Comparison of ENCODE assay signal across 1 cellular context in the genomic region with DNA sequence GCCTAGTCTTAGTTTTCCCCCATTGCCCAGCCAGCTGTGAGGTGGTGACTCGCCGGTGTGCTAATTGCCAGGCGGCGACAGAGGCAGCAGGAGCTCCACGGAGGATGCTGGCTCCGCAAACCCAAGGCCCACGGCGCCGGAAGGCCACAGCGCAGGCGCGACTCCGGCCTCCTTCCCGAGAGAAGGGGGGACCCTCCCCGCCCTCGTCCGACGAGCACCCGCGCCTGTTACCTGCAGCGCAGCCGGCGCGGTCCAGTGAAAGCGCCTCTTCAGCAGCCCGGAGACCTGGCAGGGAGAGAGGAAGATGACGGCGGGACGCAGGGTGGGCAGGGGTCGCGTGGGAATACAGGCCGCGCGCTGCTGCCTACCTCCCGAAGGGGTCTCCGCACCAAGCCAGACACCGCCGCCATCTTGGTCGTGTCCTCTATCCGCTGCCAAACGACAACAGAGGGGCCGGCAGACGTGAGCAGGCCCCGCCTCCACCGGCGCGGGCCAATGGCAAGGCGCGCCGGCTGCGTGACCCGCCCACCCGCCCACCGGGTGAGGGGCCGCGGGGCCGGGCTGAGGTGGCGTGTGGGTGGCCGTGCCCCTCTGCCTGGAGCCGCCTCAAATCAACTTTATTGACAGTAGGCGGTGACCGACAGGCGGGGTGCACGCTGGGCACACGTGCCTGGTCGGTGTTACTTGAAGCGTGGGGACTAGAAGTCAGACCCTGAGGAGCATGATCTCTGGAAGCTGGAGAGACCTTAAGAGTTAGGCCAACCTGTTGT.
TF ChIP-seq lines count a peak whose summit lies in the region.

A gene (minus strand): TSS at position 433 of the 770 bp plus-strand sequence. CDS start 23 bp downstream, at position 410.

TF ChIP-seq in HepG2, 621 proteins besides CTCF, POLR2A, EP300 and RAD21 (continued from another document and continues in another):
- TF ChIP-seq, protein P1, sequence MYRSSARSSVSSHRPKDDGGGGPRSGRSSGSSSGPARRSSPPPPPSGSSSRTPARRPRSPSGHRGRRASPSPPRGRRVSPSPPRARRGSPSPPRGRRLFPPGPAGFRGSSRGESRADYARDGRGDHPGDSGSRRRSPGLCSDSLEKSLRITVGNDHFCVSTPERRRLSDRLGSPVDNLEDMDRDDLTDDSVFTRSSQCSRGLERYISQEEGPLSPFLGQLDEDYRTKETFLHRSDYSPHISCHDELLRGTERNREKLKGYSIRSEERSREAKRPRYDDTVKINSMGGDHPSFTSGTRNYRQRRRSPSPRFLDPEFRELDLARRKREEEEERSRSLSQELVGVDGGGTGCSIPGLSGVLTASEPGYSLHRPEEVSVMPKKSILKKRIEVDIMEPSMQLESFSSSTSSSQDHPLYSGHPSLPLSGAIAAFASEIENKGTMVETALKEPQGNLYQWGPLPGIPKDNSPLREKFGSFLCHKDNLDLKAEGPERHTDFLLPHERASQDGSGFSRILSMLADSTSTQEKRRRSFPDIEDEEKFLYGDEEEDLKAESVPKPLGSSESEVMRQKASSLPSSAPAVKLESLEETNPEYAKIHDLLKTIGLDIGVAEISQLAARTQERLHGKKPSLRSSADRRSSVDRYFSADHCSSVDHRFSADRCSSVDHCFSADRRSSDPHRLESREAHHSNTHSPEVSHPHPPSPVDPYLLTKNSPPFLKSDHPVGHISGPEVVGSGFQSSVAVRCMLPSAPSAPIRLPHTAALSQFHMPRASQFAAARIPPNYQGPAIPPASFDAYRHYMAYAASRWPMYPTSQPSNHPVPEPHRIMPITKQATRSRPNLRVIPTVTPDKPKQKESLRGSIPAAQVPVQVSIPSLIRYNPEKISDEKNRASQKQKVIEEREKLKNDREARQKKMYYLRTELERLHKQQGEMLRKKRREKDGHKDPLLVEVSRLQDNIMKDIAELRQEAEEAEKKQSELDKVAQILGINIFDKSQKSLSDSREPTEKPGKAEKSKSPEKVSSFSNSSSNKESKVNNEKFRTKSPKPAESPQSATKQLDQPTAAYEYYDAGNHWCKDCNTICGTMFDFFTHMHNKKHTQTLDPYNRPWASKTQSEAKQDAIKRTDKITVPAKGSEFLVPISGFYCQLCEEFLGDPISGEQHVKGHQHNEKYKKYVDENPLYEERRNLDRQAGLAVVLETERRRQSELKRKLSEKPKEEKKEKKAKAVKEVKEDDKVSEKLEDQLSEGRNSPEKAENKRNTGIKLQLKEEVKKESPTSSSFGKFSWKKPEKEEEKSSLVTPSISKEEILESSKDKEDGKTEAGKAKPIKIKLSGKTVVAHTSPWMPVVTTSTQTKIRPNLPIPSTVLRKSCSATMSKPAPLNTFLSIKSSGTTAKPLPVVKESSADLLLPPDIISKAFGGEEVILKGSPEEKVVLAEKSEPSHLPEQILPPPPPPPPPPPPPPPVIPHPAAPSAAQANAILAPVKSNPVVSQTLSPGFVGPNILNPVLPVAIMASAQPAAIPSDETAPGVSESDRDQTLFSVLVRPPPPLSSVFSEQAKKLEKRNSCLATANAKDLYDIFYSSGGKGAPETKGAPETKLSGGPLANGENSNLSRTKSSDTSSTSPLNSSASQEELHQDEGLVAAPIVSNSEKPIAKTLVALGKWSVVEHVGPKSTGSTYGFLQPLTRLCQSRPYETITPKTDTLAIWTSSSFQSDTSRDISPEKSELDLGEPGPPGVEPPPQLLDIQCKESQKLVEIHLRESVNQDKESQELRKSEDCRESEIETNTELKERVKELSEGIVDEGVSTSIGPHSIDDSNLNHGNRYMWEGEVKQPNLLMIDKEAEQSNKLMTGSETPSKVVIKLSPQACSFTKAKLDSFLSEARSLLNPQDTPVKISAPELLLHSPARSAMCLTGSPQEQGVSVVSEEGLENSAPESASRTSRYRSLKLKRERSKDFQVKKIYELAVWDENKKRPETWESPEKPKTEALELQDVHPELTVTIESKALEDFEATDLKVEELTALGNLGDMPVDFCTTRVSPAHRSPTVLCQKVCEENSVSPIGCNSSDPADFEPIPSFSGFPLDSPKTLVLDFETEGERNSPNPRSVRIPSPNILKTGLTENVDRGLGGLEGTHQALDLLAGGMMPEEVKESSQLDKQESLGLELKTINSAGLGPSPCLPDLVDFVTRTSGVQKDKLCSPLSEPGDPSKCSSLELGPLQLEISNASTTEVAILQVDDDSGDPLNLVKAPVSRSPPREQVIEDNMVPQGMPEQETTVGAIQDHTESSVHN (CRISPR knock-in tag; IDR thresholded peaks at IDR 0.05), result no peak
- TF ChIP-seq POLR2AphosphoS2 (IDR thresholded peaks at IDR 0.05; ENCODE audit: low read depth, low read length), result no peak
- TF ChIP-seq, protein P2, sequence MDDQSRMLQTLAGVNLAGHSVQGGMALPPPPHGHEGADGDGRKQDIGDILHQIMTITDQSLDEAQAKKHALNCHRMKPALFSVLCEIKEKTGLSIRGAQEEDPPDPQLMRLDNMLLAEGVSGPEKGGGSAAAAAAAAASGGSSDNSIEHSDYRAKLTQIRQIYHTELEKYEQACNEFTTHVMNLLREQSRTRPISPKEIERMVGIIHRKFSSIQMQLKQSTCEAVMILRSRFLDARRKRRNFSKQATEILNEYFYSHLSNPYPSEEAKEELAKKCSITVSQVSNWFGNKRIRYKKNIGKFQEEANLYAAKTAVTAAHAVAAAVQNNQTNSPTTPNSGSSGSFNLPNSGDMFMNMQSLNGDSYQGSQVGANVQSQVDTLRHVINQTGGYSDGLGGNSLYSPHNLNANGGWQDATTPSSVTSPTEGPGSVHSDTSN (CRISPR knock-in tag; IDR thresholded peaks at IDR 0.05; ENCODE audit: borderline replicate concordance), result peak; percentile 20; the same call in 1 of the 2 replicates
- 0 out of 2 replicates have a peak, but pooled peaks have one; percentile 46 for TF ChIP-seq SIX4 (CRISPR knock-in tag; IDR thresholded peaks at IDR 0.05)
- peak; percentile 53; the same call in 1 of the 2 replicates for TF ChIP-seq NFKBIZ (CRISPR knock-in tag; IDR thresholded peaks at IDR 0.05)
- TF ChIP-seq, protein P3, sequence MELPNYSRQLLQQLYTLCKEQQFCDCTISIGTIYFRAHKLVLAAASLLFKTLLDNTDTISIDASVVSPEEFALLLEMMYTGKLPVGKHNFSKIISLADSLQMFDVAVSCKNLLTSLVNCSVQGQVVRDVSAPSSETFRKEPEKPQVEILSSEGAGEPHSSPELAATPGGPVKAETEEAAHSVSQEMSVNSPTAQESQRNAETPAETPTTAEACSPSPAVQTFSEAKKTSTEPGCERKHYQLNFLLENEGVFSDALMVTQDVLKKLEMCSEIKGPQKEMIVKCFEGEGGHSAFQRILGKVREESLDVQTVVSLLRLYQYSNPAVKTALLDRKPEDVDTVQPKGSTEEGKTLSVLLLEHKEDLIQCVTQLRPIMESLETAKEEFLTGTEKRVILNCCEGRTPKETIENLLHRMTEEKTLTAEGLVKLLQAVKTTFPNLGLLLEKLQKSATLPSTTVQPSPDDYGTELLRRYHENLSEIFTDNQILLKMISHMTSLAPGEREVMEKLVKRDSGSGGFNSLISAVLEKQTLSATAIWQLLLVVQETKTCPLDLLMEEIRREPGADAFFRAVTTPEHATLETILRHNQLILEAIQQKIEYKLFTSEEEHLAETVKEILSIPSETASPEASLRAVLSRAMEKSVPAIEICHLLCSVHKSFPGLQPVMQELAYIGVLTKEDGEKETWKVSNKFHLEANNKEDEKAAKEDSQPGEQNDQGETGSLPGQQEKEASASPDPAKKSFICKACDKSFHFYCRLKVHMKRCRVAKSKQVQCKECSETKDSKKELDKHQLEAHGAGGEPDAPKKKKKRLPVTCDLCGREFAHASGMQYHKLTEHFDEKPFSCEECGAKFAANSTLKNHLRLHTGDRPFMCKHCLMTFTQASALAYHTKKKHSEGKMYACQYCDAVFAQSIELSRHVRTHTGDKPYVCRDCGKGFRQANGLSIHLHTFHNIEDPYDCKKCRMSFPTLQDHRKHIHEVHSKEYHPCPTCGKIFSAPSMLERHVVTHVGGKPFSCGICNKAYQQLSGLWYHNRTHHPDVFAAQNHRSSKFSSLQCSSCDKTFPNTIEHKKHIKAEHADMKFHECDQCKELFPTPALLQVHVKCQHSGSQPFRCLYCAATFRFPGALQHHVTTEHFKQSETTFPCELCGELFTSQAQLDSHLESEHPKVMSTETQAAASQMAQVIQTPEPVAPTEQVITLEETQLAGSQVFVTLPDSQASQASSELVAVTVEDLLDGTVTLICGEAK (IDR thresholded peaks at IDR 0.05), result peak; percentile 85
- TF ChIP-seq, protein P3 (CRISPR knock-in tag; IDR thresholded peaks at IDR 0.05), result peak; percentile 99
- TF ChIP-seq, protein P4, sequence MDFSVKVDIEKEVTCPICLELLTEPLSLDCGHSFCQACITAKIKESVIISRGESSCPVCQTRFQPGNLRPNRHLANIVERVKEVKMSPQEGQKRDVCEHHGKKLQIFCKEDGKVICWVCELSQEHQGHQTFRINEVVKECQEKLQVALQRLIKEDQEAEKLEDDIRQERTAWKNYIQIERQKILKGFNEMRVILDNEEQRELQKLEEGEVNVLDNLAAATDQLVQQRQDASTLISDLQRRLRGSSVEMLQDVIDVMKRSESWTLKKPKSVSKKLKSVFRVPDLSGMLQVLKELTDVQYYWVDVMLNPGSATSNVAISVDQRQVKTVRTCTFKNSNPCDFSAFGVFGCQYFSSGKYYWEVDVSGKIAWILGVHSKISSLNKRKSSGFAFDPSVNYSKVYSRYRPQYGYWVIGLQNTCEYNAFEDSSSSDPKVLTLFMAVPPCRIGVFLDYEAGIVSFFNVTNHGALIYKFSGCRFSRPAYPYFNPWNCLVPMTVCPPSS (IDR thresholded peaks at IDR 0.05), result no peak
- TF ChIP-seq, protein P5, sequence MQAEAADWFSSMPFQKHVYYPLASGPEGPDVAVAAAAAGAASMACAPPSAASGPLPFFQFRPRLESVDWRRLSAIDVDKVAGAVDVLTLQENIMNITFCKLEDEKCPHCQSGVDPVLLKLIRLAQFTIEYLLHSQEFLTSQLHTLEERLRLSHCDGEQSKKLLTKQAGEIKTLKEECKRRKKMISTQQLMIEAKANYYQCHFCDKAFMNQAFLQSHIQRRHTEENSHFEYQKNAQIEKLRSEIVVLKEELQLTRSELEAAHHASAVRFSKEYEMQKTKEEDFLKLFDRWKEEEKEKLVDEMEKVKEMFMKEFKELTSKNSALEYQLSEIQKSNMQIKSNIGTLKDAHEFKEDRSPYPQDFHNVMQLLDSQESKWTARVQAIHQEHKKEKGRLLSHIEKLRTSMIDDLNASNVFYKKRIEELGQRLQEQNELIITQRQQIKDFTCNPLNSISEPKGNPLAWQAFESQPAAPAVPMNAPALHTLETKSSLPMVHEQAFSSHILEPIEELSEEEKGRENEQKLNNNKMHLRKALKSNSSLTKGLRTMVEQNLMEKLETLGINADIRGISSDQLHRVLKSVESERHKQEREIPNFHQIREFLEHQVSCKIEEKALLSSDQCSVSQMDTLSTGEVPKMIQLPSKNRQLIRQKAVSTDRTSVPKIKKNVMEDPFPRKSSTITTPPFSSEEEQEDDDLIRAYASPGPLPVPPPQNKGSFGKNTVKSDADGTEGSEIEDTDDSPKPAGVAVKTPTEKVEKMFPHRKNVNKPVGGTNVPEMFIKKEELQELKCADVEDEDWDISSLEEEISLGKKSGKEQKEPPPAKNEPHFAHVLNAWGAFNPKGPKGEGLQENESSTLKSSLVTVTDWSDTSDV (CRISPR knock-in tag; IDR thresholded peaks at IDR 0.05), result peak; percentile 68; the same call in 1 of the 2 replicates
- no peak for TF ChIP-seq NFIC (IDR thresholded peaks at IDR 0.05; ENCODE audit: low read length)
- TF ChIP-seq HOXA3 (CRISPR knock-in tag; IDR thresholded peaks at IDR 0.05), result peak; percentile 90
- TF ChIP-seq ZNF775 (CRISPR knock-in tag; IDR thresholded peaks at IDR 0.05; ENCODE audit: borderline replicate concordance), result no peak
- no peak for TF ChIP-seq GABPA (IDR thresholded peaks at IDR 0.05; ENCODE audit: low read depth, low read length)
- TF ChIP-seq GABPA (CRISPR knock-in tag; IDR thresholded peaks at IDR 0.05; ENCODE audit: low read depth), result 0 out of 2 replicates have a peak, but pooled peaks have one; percentile 28
- peak; percentile 84 for TF ChIP-seq RBM39 (IDR thresholded peaks at IDR 0.05; ENCODE audit: low read depth, low read length, poor library complexity, severe bottlenecking)
- TF ChIP-seq ZNF431 (CRISPR knock-in tag; IDR thresholded peaks at IDR 0.05; ENCODE audit: borderline replicate concordance, low read depth), result no peak; the same call in 1 of the 2 replicates
- TF ChIP-seq PITX1 (CRISPR knock-in tag; IDR thresholded peaks at IDR 0.05), result peak; percentile 41; the same call in 1 of the 2 replicates
- TF ChIP-seq, protein P6, sequence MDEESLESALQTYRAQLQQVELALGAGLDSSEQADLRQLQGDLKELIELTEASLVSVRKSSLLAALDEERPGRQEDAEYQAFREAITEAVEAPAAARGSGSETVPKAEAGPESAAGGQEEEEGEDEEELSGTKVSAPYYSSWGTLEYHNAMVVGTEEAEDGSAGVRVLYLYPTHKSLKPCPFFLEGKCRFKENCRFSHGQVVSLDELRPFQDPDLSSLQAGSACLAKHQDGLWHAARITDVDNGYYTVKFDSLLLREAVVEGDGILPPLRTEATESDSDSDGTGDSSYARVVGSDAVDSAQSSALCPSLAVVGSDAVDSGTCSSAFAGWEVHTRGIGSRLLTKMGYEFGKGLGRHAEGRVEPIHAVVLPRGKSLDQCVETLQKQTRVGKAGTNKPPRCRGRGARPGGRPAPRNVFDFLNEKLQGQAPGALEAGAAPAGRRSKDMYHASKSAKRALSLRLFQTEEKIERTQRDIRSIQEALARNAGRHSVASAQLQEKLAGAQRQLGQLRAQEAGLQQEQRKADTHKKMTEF (CRISPR knock-in tag; IDR thresholded peaks at IDR 0.05), result peak; percentile 89
- TF ChIP-seq, protein P7, sequence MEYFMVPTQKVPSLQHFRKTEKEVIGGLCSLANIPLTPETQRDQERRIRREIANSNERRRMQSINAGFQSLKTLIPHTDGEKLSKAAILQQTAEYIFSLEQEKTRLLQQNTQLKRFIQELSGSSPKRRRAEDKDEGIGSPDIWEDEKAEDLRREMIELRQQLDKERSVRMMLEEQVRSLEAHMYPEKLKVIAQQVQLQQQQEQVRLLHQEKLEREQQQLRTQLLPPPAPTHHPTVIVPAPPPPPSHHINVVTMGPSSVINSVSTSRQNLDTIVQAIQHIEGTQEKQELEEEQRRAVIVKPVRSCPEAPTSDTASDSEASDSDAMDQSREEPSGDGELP (IDR thresholded peaks at IDR 0.05; ENCODE audit: borderline replicate concordance, low read depth), result 0 out of 2 replicates have a peak, but pooled peaks have one; percentile 15
- TF ChIP-seq IRX3 (CRISPR knock-in tag; IDR thresholded peaks at IDR 0.05; ENCODE audit: borderline replicate concordance, low read depth), result peak; percentile 96
